In the genomic region with DNA sequence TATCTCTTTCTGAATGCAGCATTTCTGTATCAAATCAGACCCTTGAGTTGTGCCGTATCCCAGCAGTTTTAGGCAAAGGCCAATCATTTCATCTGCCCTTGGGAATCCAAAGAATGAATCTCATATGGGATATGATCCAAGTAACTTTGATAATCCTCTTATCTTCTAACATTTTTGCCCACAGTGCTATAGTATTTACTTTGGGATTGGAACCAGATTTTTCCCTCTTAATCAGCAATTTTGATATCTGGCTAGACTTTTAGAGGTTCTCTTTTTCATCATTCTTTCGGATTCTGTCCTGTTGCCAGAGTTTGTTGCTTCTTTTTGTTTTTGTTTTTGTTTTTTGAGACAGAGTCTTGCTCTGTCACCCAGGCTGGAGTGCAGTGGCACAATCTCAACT, we compare ENCODE assay signal across 13 cellular contexts.
A peak's percentile ranks its signal among the peaks of the same experiment; 100 is the strongest.
DNase-seq lines count a peak whose midpoint lies in the region; ATAC-seq and TF ChIP-seq lines count a peak whose summit lies in the region.
"Had no signal": no experiment of that assay in that cellular context is flagged by ENCODE, and none has a peak within 500 bp of the region (broad histone marks: within the 10 kb centered on the region; RNA-seq: fewer than 3 reads in every experiment).

No MANE protein-coding gene starts in this region.

- H3K4me3 ChIP-seq in fibroblast of the aortic adventitia (ENCODE audit: low read depth, low read length), result no peak overlapping the region
- H3K4me3 ChIP-seq: GM23248 had no signal

- intact Hi-C loops in activated naive CD4-positive, alpha-beta T cell treated with anti-CD3 and anti-CD28 coated beads for 36 hours (cut with micrococcal nuclease), result no loop called here

- CTCF ChIA-PET in activated naive CD4-positive, alpha-beta T cell treated with anti-CD3 and anti-CD28 coated beads for 36 hours (lab: Charles Lee), result no interaction called here

- H3K9me3 Mint-ChIP-seq in activated T-cell treated with anti-CD3 and anti-CD28 coated beads, Interleukin-2, amount 50 U/mL, for 72 hours, result no peaks in the 10 kb centered on the region
- no peaks in the 10 kb centered on the region for H3K9me3 Mint-ChIP-seq in activated T-cell treated with anti-CD3 and anti-CD28 coated beads, Interleukin-2, amount 50 U/mL, for 4 hours
- H3K9me3 Mint-ChIP-seq in stimulated activated naive B cell treated with anti-CD40 and anti-IgM and Interleukin-4, amounts not matched to agents 10 μg/mL and 1 μg/mL and 100 μg/mL, for 72 hours, result no peaks in the 10 kb centered on the region
- no peaks in the 10 kb centered on the region for H3K9me3 Mint-ChIP-seq in activated naive CD4-positive, alpha-beta T cell treated with anti-CD3 and anti-CD28 coated beads for 36 hours
- H3K9me3 Mint-ChIP-seq: CD4-positive, alpha-beta T cell; HFFc6 had no signal

- peaks cover 2 to 7% of the 10 kb centered on the region in 2 donors for H3K36me3 Mint-ChIP-seq in activated T-cell treated with anti-CD3 and anti-CD28 coated beads, Interleukin-2, amount 50 U/mL, for 72 hours (ENCODE audit: insufficient read depth in 2 of 2)
- peaks cover 31% of the 10 kb centered on the region for H3K36me3 Mint-ChIP-seq in activated T-cell treated with anti-CD3 and anti-CD28 coated beads, Interleukin-2, amount 50 U/mL, for 4 hours (ENCODE audit: insufficient read depth)
- peaks cover 24 to 50% of the 10 kb centered on the region in 2 donors for H3K36me3 Mint-ChIP-seq in stimulated activated naive B cell treated with anti-CD40 and anti-IgM and Interleukin-4, amounts not matched to agents 10 μg/mL and 1 μg/mL and 100 μg/mL, for 72 hours
- peaks cover 11% of the 10 kb centered on the region for H3K36me3 Mint-ChIP-seq in activated naive CD4-positive, alpha-beta T cell treated with anti-CD3 and anti-CD28 coated beads for 36 hours (ENCODE audit: low read depth)

- H3K27me3 Mint-ChIP-seq in activated T-cell treated with anti-CD3 and anti-CD28 coated beads, Interleukin-2, amount 50 U/mL, for 72 hours (ENCODE audit: low read depth), result no peaks in the 10 kb centered on the region
- no peaks in the 10 kb centered on the region for H3K27me3 Mint-ChIP-seq in activated T-cell treated with anti-CD3 and anti-CD28 coated beads, Interleukin-2, amount 50 U/mL, for 4 hours (ENCODE audit: low read depth)
- no peaks in the 10 kb centered on the region for H3K27me3 Mint-ChIP-seq in stimulated activated naive B cell treated with anti-CD40 and anti-IgM and Interleukin-4, amounts not matched to agents 10 μg/mL and 1 μg/mL and 100 μg/mL, for 72 hours
- no peaks in the 10 kb centered on the region for H3K27me3 Mint-ChIP-seq in activated naive CD4-positive, alpha-beta T cell treated with anti-CD3 and anti-CD28 coated beads for 36 hours (ENCODE audit: low read depth)
- H3K27me3 Mint-ChIP-seq: CD4-positive, alpha-beta T cell had no signal

- H3K4me1 Mint-ChIP-seq in activated T-cell treated with anti-CD3 and anti-CD28 coated beads, Interleukin-2, amount 50 U/mL, for 72 hours (ENCODE audit: low read depth), result no peaks in the 10 kb centered on the region
- no peaks in the 10 kb centered on the region for H3K4me1 Mint-ChIP-seq in activated T-cell treated with anti-CD3 and anti-CD28 coated beads, Interleukin-2, amount 50 U/mL, for 4 hours (ENCODE audit: low read depth)
- H3K4me1 Mint-ChIP-seq in stimulated activated naive B cell treated with anti-CD40 and anti-IgM and Interleukin-4, amounts not matched to agents 10 μg/mL and 1 μg/mL and 100 μg/mL, for 72 hours, result no peaks in the 10 kb centered on the region
- no peaks in the 10 kb centered on the region for H3K4me1 Mint-ChIP-seq in activated naive CD4-positive, alpha-beta T cell treated with anti-CD3 and anti-CD28 coated beads for 36 hours (ENCODE audit: low read depth)

- TF ChIP-seq CTCF in fibroblast of the aortic adventitia (IDR thresholded peaks at IDR 0.05; ENCODE audit: insufficient read depth, low read length), result no peak

- ATAC-seq in activated T-cell treated with anti-CD3 and anti-CD28 coated beads, Interleukin-2, amount 50 U/mL, for 72 hours (replicated peaks in 1 of 2), result no peak
- no peak for ATAC-seq in activated T-cell treated with anti-CD3 and anti-CD28 coated beads, Interleukin-2, amount 50 U/mL, for 4 hours
- ATAC-seq in stimulated activated naive B cell treated with anti-CD40 and anti-IgM and Interleukin-4, amounts not matched to agents 10 μg/mL and 1 μg/mL and 100 μg/mL, for 72 hours (replicated peaks), result no peak
- ATAC-seq: HCT116 had no signal

- H3K27ac Mint-ChIP-seq in activated T-cell treated with anti-CD3 and anti-CD28 coated beads, Interleukin-2, amount 50 U/mL, for 72 hours, result peak overlapping the region; percentile 63
- peak overlapping the region; percentile 65 for H3K27ac Mint-ChIP-seq in stimulated activated naive B cell treated with anti-CD40 and anti-IgM and Interleukin-4, amounts not matched to agents 10 μg/mL and 1 μg/mL and 100 μg/mL, for 72 hours
- no peak overlapping the region for H3K27ac Mint-ChIP-seq in activated naive CD4-positive, alpha-beta T cell treated with anti-CD3 and anti-CD28 coated beads for 36 hours
- H3K27ac Mint-ChIP-seq: CD4-positive, alpha-beta T cell; HFFc6 had no signal

- no peak overlapping the region for H3K4me3 Mint-ChIP-seq in activated T-cell treated with anti-CD3 and anti-CD28 coated beads, Interleukin-2, amount 50 U/mL, for 72 hours
- H3K4me3 Mint-ChIP-seq in activated T-cell treated with anti-CD3 and anti-CD28 coated beads, Interleukin-2, amount 50 U/mL, for 4 hours, result no peak overlapping the region
- no peak overlapping the region for H3K4me3 Mint-ChIP-seq in stimulated activated naive B cell treated with anti-CD40 and anti-IgM and Interleukin-4, amounts not matched to agents 10 μg/mL and 1 μg/mL and 100 μg/mL, for 72 hours
- no peak overlapping the region for H3K4me3 Mint-ChIP-seq in activated naive CD4-positive, alpha-beta T cell treated with anti-CD3 and anti-CD28 coated beads for 36 hours
- H3K4me3 Mint-ChIP-seq: CD4-positive, alpha-beta T cell; HFFc6 had no signal

- no peak for DNase-seq in activated T-cell treated with anti-CD3 and anti-CD28 coated beads, Interleukin-2, amount 50 U/mL, for 72 hours
- no peak for DNase-seq in activated T-cell treated with anti-CD3 and anti-CD28 coated beads, Interleukin-2, amount 50 U/mL, for 4 hours
- DNase-seq in NCI-H226, result peak; percentile 9
- peak; percentile 5 for DNase-seq in fibroblast of the aortic adventitia (ENCODE audit: low read depth)
- DNase-seq in stimulated activated naive B cell treated with anti-CD40 and anti-IgM and Interleukin-4, amounts not matched to agents 10 μg/mL and 1 μg/mL and 100 μg/mL, for 72 hours, result no peak
- no peak for DNase-seq in H4 (ENCODE audit: low spot score)
- no peak for DNase-seq in activated naive CD4-positive, alpha-beta T cell treated with anti-CD3 and anti-CD28 coated beads for 36 hours
- DNase-seq: ACHN; Caco-2; CD4-positive, alpha-beta T cell; GM23248; HFFc6 had no signal

Comparison
In these comparisons a context has a peak if more than half of its experiments do, and no peak if none do; other contexts are left out.
1. DNase-seq: peak in NCI-H226 (single experiment) and fibroblast of the aortic adventitia (single experiment); none in activated T-cell treated with anti-CD3 and anti-CD28 coated beads, Interleukin-2, amount 50 U/mL, for 72 hours (0 of 2), activated T-cell treated with anti-CD3 and anti-CD28 coated beads, Interleukin-2, amount 50 U/mL, for 4 hours (single experiment), stimulated activated naive B cell treated with anti-CD40 and anti-IgM and Interleukin-4, amounts not matched to agents 10 μg/mL and 1 μg/mL and 100 μg/mL, for 72 hours (single experiment), H4 (single experiment) and activated naive CD4-positive, alpha-beta T cell treated with anti-CD3 and anti-CD28 coated beads for 36 hours (single experiment).